ENCODE assay signal across 1 cellular context in genomic region chr16:87765776-87766484, GRCh38.
A peak's percentile ranks its signal among the peaks of the same experiment; 100 is the strongest.
TF ChIP-seq lines count a peak whose summit lies in the region.

Gene KLHDC4, minus strand, starts transcription at chr16:87765986. Its CDS starts 96 bp downstream, at chr16:87765890.

TF ChIP-seq in K562, 482 proteins besides CTCF, POLR2A, EP300 and RAD21 (continued from another document and continues in another):
- TF ChIP-seq ZNF318 (IDR thresholded peaks at IDR 0.05; ENCODE audit: borderline replicate concordance in 1 of 2, low read depth in 1 of 2) = no peak
- no peak for TF ChIP-seq CBX2 (IDR thresholded peaks at IDR 0.05; ENCODE audit: insufficient read depth, low read length, poor library complexity, severe bottlenecking)
- TF ChIP-seq LARP7 (IDR thresholded peaks at IDR 0.05) = no peak
- TF ChIP-seq ZNF57 (CRISPR knock-in tag; IDR thresholded peaks at IDR 0.05) = no peak
- TF ChIP-seq ZNF445 (CRISPR knock-in tag; IDR thresholded peaks at IDR 0.05; ENCODE audit: low read depth) = no peak
- TF ChIP-seq IFI16 (CRISPR knock-in tag; IDR thresholded peaks at IDR 0.05) = no peak
- TF ChIP-seq XRCC3 (IDR thresholded peaks at IDR 0.05) = no peak
- TF ChIP-seq ZNF561 (CRISPR knock-in tag; conservative IDR thresholded peaks at IDR 0.05) = no peak
- TF ChIP-seq GTF2F1 (IDR thresholded peaks at IDR 0.05; ENCODE audit: low read depth, low read length) = no peak
- TF ChIP-seq ZNF143 (CRISPR knock-in tag; IDR thresholded peaks at IDR 0.05) = no peak
- no peak for TF ChIP-seq ZNF408 (CRISPR knock-in tag; IDR thresholded peaks at IDR 0.05; ENCODE audit: low read depth)
- no peak for TF ChIP-seq NCOA2 (IDR thresholded peaks at IDR 0.05; ENCODE audit: partially characterized antibody in 2 of 2)
- TF ChIP-seq ZNF140 (CRISPR knock-in tag; IDR thresholded peaks at IDR 0.05) = no peak
- peak; percentile 32; the same call in 1 of the 2 replicates for TF ChIP-seq KAT7 (CRISPR knock-in tag; IDR thresholded peaks at IDR 0.05; ENCODE audit: borderline replicate concordance)
- 0 out of 2 replicates have a peak, but pooled peaks have one; percentile 53 for TF ChIP-seq NBN (IDR thresholded peaks at IDR 0.05; ENCODE audit: low read depth)
- TF ChIP-seq ASH1L (IDR thresholded peaks at IDR 0.05; ENCODE audit: borderline replicate concordance, low read depth, partially characterized antibody) = no peak
- TF ChIP-seq ZNF239 (CRISPR knock-in tag; IDR thresholded peaks at IDR 0.05) = no peak
- no peak for TF ChIP-seq USF2 (CRISPR knock-in tag; IDR thresholded peaks at IDR 0.05)
- no peak for TF ChIP-seq OTX1 (CRISPR knock-in tag; IDR thresholded peaks at IDR 0.05)
- TF ChIP-seq SRF (CRISPR knock-in tag; IDR thresholded peaks at IDR 0.05) = peak in 1 of 2 experiments; percentile 56; a peak in 1 of 4 replicates
- peak; percentile 66; the same call in 1 of the 2 replicates for TF ChIP-seq MIER1 (IDR thresholded peaks at IDR 0.05; ENCODE audit: low read depth)
- TF ChIP-seq NFE2 (IDR thresholded peaks at IDR 0.05; ENCODE audit: low read depth) = no peak
- no peak for TF ChIP-seq KAT8 (IDR thresholded peaks at IDR 0.05; ENCODE audit: low read depth)
- no peak for TF ChIP-seq HSF4 (CRISPR knock-in tag; IDR thresholded peaks at IDR 0.05; ENCODE audit: borderline replicate concordance)
- TF ChIP-seq ETS2 (tag; IDR thresholded peaks at IDR 0.05; ENCODE audit: borderline replicate concordance, poor library complexity, severe bottlenecking) = no peak
- TF ChIP-seq NR1H2 (CRISPR knock-in tag; IDR thresholded peaks at IDR 0.05) = no peak
- no peak for TF ChIP-seq FOSL1 (tag; conservative IDR thresholded peaks at IDR 0.05)
- no peak for TF ChIP-seq RHOXF2B (CRISPR knock-in tag; conservative IDR thresholded peaks at IDR 0.05)
- peak; percentile 76 for TF ChIP-seq ZNF740 (CRISPR knock-in tag; IDR thresholded peaks at IDR 0.05)
- peak in 1 of 2 experiments; percentile 76; a peak in 2 of 4 replicates for TF ChIP-seq ZNF740 (tag; IDR thresholded peaks at IDR 0.05)
- peak; percentile 57 for TF ChIP-seq DACH1 (IDR thresholded peaks at IDR 0.05; ENCODE audit: partially characterized antibody)
- TF ChIP-seq MEF2A (IDR thresholded peaks at IDR 0.05; ENCODE audit: control insufficient read depth, low read depth, low read length) = no peak
- peak; percentile 84 for TF ChIP-seq TAF9B (IDR thresholded peaks at IDR 0.05; ENCODE audit: partially characterized antibody)
- no peak for TF ChIP-seq TCFL5 (CRISPR knock-in tag; conservative IDR thresholded peaks at IDR 0.05)
- TF ChIP-seq CLOCK (CRISPR knock-in tag; IDR thresholded peaks at IDR 0.05; ENCODE audit: borderline replicate concordance) = no peak
- TF ChIP-seq FOXA3 (CRISPR knock-in tag; conservative IDR thresholded peaks at IDR 0.05 in 1 of 2, IDR thresholded peaks at IDR 0.05 in 1 of 2) = no peak
- TF ChIP-seq ZNF717 (CRISPR knock-in tag; IDR thresholded peaks at IDR 0.05) = no peak
- TF ChIP-seq ZNF436 (CRISPR knock-in tag; IDR thresholded peaks at IDR 0.05) = no peak
- no peak for TF ChIP-seq ZNF146 (CRISPR knock-in tag; IDR thresholded peaks at IDR 0.05; ENCODE audit: unreplicated experiment)
- TF ChIP-seq ERF (CRISPR knock-in tag; IDR thresholded peaks at IDR 0.05) = no peak
- no peak; the same call in 1 of the 2 replicates for TF ChIP-seq NCOA1 (IDR thresholded peaks at IDR 0.05; ENCODE audit: low read depth)
- 0 out of 2 replicates have a peak, but pooled peaks have one; percentile 20 for TF ChIP-seq TOE1 (IDR thresholded peaks at IDR 0.05; ENCODE audit: borderline replicate concordance)
- TF ChIP-seq TOE1 (CRISPR knock-in tag; IDR thresholded peaks at IDR 0.05; ENCODE audit: borderline replicate concordance, low read depth) = no peak
- TF ChIP-seq ZKSCAN1 (IDR thresholded peaks at IDR 0.05; ENCODE audit: low read depth, low read length) = no peak
- no peak for TF ChIP-seq RFX7 (CRISPR knock-in tag; IDR thresholded peaks at IDR 0.05)
- TF ChIP-seq PTBP1 (IDR thresholded peaks at IDR 0.05; ENCODE audit: low read depth, low read length) = no peak
- no peak for TF ChIP-seq ZNF324 (CRISPR knock-in tag; IDR thresholded peaks at IDR 0.05)
- TF ChIP-seq CC2D1A (IDR thresholded peaks at IDR 0.05) = no peak
- no peak for TF ChIP-seq ZNF253 (CRISPR knock-in tag; conservative IDR thresholded peaks at IDR 0.05)
- no peak for TF ChIP-seq NFIX (CRISPR knock-in tag; IDR thresholded peaks at IDR 0.05; ENCODE audit: low read depth)
- no peak for TF ChIP-seq CBFA2T2 (conservative IDR thresholded peaks at IDR 0.05)
- no peak for TF ChIP-seq SNIP1 (IDR thresholded peaks at IDR 0.05; ENCODE audit: low read depth)
- no peak for TF ChIP-seq IRF1 (CRISPR knock-in tag; IDR thresholded peaks at IDR 0.05; ENCODE audit: borderline replicate concordance)
- TF ChIP-seq SREBF2 (CRISPR knock-in tag; IDR thresholded peaks at IDR 0.05) = no peak
- TF ChIP-seq DDX20 (tag; IDR thresholded peaks at IDR 0.05; ENCODE audit: low read depth) = no peak
- TF ChIP-seq ZNF217 (CRISPR knock-in tag; IDR thresholded peaks at IDR 0.05) = no peak
- TF ChIP-seq SMARCA4 (IDR thresholded peaks at IDR 0.05) = no peak
- peak in 1 of 2 experiments; percentile 81; a peak in 2 of 4 replicates for TF ChIP-seq MAZ (CRISPR knock-in tag; conservative IDR thresholded peaks at IDR 0.05 in 1 of 2, IDR thresholded peaks at IDR 0.05 in 1 of 2)
- no peak for TF ChIP-seq FOXJ3 (CRISPR knock-in tag; IDR thresholded peaks at IDR 0.05)
- no peak; the same call in 1 of the 2 replicates for TF ChIP-seq ARID1B (IDR thresholded peaks at IDR 0.05)
- peak; percentile 74; the same call in 1 of the 2 replicates for TF ChIP-seq HDAC2 (IDR thresholded peaks at IDR 0.05)
- TF ChIP-seq GATA2 (CRISPR knock-in tag; IDR thresholded peaks at IDR 0.05) = no peak
- no peak for TF ChIP-seq ZNF512 (tag; IDR thresholded peaks at IDR 0.05)
- TF ChIP-seq ZNF76 (CRISPR knock-in tag; IDR thresholded peaks at IDR 0.05; ENCODE audit: borderline replicate concordance) = no peak
- no peak for TF ChIP-seq KLF10 (CRISPR knock-in tag; IDR thresholded peaks at IDR 0.05)
- no peak for TF ChIP-seq CBX8 (IDR thresholded peaks at IDR 0.05; ENCODE audit: borderline replicate concordance, extremely low read depth, low read depth, low read length, poor library complexity, severe bottlenecking)
- TF ChIP-seq SIRT6 (IDR thresholded peaks at IDR 0.05; ENCODE audit: low read depth, low read length) = no peak
- TF ChIP-seq IRF2 (CRISPR knock-in tag; IDR thresholded peaks at IDR 0.05) = no peak
- no peak for TF ChIP-seq ZNF12 (CRISPR knock-in tag; IDR thresholded peaks at IDR 0.05)
- TF ChIP-seq DPF2 (IDR thresholded peaks at IDR 0.05) = peak; percentile 44; the same call in 1 of the 2 replicates
- TF ChIP-seq NFIC (IDR thresholded peaks at IDR 0.05) = no peak
